ENCODE assay signal across 19 cellular contexts in genomic region chr10:121285797-121286196, GRCh38.
DNase-seq lines count a peak whose midpoint lies in the region; ATAC-seq, FAIRE-seq and TF ChIP-seq lines count a peak whose summit lies in the region.
"Had no signal": no experiment of that assay in that cellular context is flagged by ENCODE, and none has a peak within 500 bp of the region (broad histone marks: within the 10 kb centered on the region; RNA-seq: fewer than 3 reads in every experiment).

No MANE protein-coding gene starts in this region.

- H3K56ac ChIP-seq in H1 (replicated peaks; ENCODE audit: insufficient read length, low read depth, low read length): no peak overlapping the region

- H3K27me3 Mint-ChIP-seq in GM23338 (ENCODE audit: insufficient read depth, low read depth, poor library complexity): no peaks in the 10 kb centered on the region

- no peak for TF ChIP-seq CTCF in BE2C (IDR thresholded peaks at IDR 0.05; ENCODE audit: low read depth, low read length)
- TF ChIP-seq CTCF in H1 (IDR thresholded peaks at IDR 0.05; ENCODE audit: control extremely low read depth in 1 of 3, insufficient read depth in 1 of 3, low read depth in 1 of 3, low read length in 3 of 3): no peak
- TF ChIP-seq CTCF in parathyroid adenoma (IDR thresholded peaks at IDR 0.05): no peak
- TF ChIP-seq CTCF in GM23338 (conservative IDR thresholded peaks at IDR 0.05; ENCODE audit: low read depth in 2 of 2): no peak

- H4K20me1 ChIP-seq in H1 (replicated peaks in 1 of 2; ENCODE audit: control insufficient read depth in 1 of 2, insufficient read depth in 2 of 2, low read length in 2 of 2) (no peaks in the 10 kb centered on the region), GM23338 (replicated peaks; ENCODE audit: insufficient read depth) (no peaks in the 10 kb centered on the region)
- H4K20me1 ChIP-seq: BLaER1 treated with 17β-estradiol and CSF1 and Interleukin-3, amounts not matched to agents 10 nM and 100 nM had no signal

- H3F3A ChIP-seq in GM23338 (replicated peaks; ENCODE audit: low read depth): no peaks in the 10 kb centered on the region

- H2BK20ac ChIP-seq in H1 (ENCODE audit: low read length): peak overlapping the region; percentile 24; the same call in 1 of the 2 replicates

- H3K23ac ChIP-seq in H1 (ENCODE audit: insufficient read length): no peak overlapping the region

- TF ChIP-seq POLR2A in H1 (IDR thresholded peaks at IDR 0.05; ENCODE audit: control extremely low read depth in 1 of 2, low read depth in 2 of 2, low read length in 2 of 2): no peak

- FAIRE-seq in H1 (lab: Jason Lieb, UNC): no peak
- FAIRE-seq: G401.6, GM12891, GM19239, H54 had no signal

- H3K9ac ChIP-seq in H1 (replicated peaks in 1 of 4; ENCODE audit: extremely low read depth in 1 of 4, low read depth in 3 of 4, low read length in 3 of 4) (no peak overlapping the region), parathyroid adenoma (no peak overlapping the region)
- H3K9ac ChIP-seq: BLaER1 treated with 17β-estradiol and CSF1 and Interleukin-3, amounts not matched to agents 10 nM and 100 nM had no signal

- no peak overlapping the region for H4K5ac ChIP-seq in H1 (ENCODE audit: insufficient read length, low read depth, low read length)

- H3K4me1 ChIP-seq in BE2C (peaks cover 8% of the 10 kb centered on the region), H1 (replicated peaks in 1 of 4; ENCODE audit: control insufficient read depth in 3 of 4, insufficient read depth in 4 of 4, low read length in 3 of 4) (peaks cover 12 to 27% (median 21%) of the 10 kb centered on the region in 4 experiments; a peak in 6 of 7 replicates), parathyroid adenoma (peaks cover 18% of the 10 kb centered on the region), GM23338 (ENCODE audit: insufficient read depth) (peaks cover 35% of the 10 kb centered on the region)

- no peaks in the 10 kb centered on the region for H3K36me3 Mint-ChIP-seq in GM23338 (ENCODE audit: low read depth)
- H3K36me3 Mint-ChIP-seq: CD8-positive, alpha-beta T cell had no signal

- ATAC-seq in SK-N-SH treated with all-trans-retinoic acid at 6 μM for 48 hours (no peak), HG03095 (IDR thresholded peaks at IDR 0.05; ENCODE audit: unreplicated experiment) (no peak), GM23338 (no peak)
- ATAC-seq: CD8-positive, alpha-beta T cell had no signal

- no peak overlapping the region for H3K27ac ChIP-seq in H1 (ENCODE audit: low read depth, low read length)
- no peak overlapping the region for H3K27ac ChIP-seq in parathyroid adenoma
- H3K27ac ChIP-seq in GM23338 (ENCODE audit: low read depth): no peak overlapping the region
- H3K27ac ChIP-seq: BLaER1 treated with 17β-estradiol and CSF1 and Interleukin-3, amounts not matched to agents 10 nM and 100 nM; HL-60 had no signal

- DNase-seq in BE2C: no peak
- no peak for DNase-seq in H1 (ENCODE audit: low read depth in 1 of 2, low spot score in 2 of 2)
- no peak for DNase-seq in NCI-H748 treated with DMSO at 0.1 percent for 48 hours (lab: John Stamatoyannopoulos, UW)
- DNase-seq in NCI-H345 (lab: John Stamatoyannopoulos, UW): no peak
- no peak for DNase-seq in GM23338 (ENCODE audit: low spot score)
- DNase-seq: 8988T; Calu3; CD8-positive, alpha-beta T cell; HCEC 1CT; IMR-90 had no signal

- H3K36me3 ChIP-seq in BE2C (no peaks in the 10 kb centered on the region), H1 (ENCODE audit: control insufficient read depth in 2 of 4, insufficient read depth in 4 of 4, low read length in 3 of 4) (no peaks in the 10 kb centered on the region), parathyroid adenoma (ENCODE audit: control insufficient read depth, insufficient read depth, low read length) (no peaks in the 10 kb centered on the region), GM23338 (ENCODE audit: insufficient read depth) (no peaks in the 10 kb centered on the region)
- H3K36me3 ChIP-seq: BLaER1 treated with 17β-estradiol and CSF1 and Interleukin-3, amounts not matched to agents 10 nM and 100 nM had no signal

- H3K9me2 ChIP-seq in GM23338 (ENCODE audit: insufficient read depth): peaks cover 16% of the 10 kb centered on the region

- H3K27me3 ChIP-seq in BE2C: no peaks in the 10 kb centered on the region
- H3K27me3 ChIP-seq in H1 (replicated peaks in 1 of 4; ENCODE audit: control insufficient read depth in 3 of 4, extremely low read depth in 1 of 4, insufficient read depth in 3 of 4, low read length in 3 of 4): no peaks in the 10 kb centered on the region; a peak in 1 of 7 replicates
- H3K27me3 ChIP-seq in parathyroid adenoma (ENCODE audit: control insufficient read depth, insufficient read depth, low read length): no peaks in the 10 kb centered on the region
- H3K27me3 ChIP-seq in GM23338 (ENCODE audit: insufficient read depth): no peaks in the 10 kb centered on the region
- H3K27me3 ChIP-seq: BLaER1 treated with 17β-estradiol and CSF1 and Interleukin-3, amounts not matched to agents 10 nM and 100 nM had no signal

- no peak overlapping the region for H4K91ac ChIP-seq in H1 (replicated peaks; ENCODE audit: insufficient read length, low read length)

- peak overlapping the region; percentile 70 for H3K4ac ChIP-seq in H1 (replicated peaks; ENCODE audit: insufficient read length, low read depth, low read length)

- no peak overlapping the region for H2AFZ ChIP-seq in H1 (ENCODE audit: low read length)
- no peak overlapping the region for H2AFZ ChIP-seq in parathyroid adenoma
- H2AFZ ChIP-seq in GM23338: no peak overlapping the region

- CTCF ChIA-PET in H1 (lab: Charles Lee; ENCODE audit: partially characterized antibody): interaction anchor here (0.6 kb wide), 1 partner anchor 217 kb away, joined by 4 read pairs; no protein-coding TSS in a partner anchor

- no peak overlapping the region; the same call in 1 of the 2 replicates for H2BK12ac ChIP-seq in H1 (ENCODE audit: low read depth, low read length)

- POLR2A ChIA-PET in H1 (lab: Charles Lee; ENCODE audit: partially characterized antibody): no interaction called here

- no peak overlapping the region for H4K8ac ChIP-seq in H1 (ENCODE audit: extremely low read depth, insufficient read depth, low read length)

- no peak overlapping the region for H2BK5ac ChIP-seq in H1 (ENCODE audit: low read depth, low read length)

- no peak overlapping the region; the same call in 1 of the 2 replicates for H3K18ac ChIP-seq in H1 (ENCODE audit: extremely low read depth, low read length)

- H3K9me3 Mint-ChIP-seq in GM23338: peaks cover 3% of the 10 kb centered on the region; the same call in 1 of the 3 replicates
- H3K9me3 Mint-ChIP-seq: CD8-positive, alpha-beta T cell had no signal

- no peak overlapping the region for H3K4me3 Mint-ChIP-seq in GM23338
- H3K4me3 Mint-ChIP-seq: CD8-positive, alpha-beta T cell had no signal

- H3K4me3 ChIP-seq in BE2C (ENCODE audit: low read depth, low read length): peak overlapping the region; percentile 37; the same call in 1 of the 2 replicates
- no peak overlapping the region for H3K4me3 ChIP-seq in H1 (ENCODE audit: extremely low read depth in 1 of 4, insufficient read depth in 2 of 4, low read depth in 3 of 4, low read length in 4 of 4)
- H3K4me3 ChIP-seq in parathyroid adenoma (ENCODE audit: low read depth, low read length): peak overlapping the region; percentile 25
- H3K4me3 ChIP-seq in GM23338: no peak overlapping the region
- H3K4me3 ChIP-seq: BLaER1 treated with 17β-estradiol and CSF1 and Interleukin-3, amounts not matched to agents 10 nM and 100 nM had no signal

- no peaks in the 10 kb centered on the region for H3K23me2 ChIP-seq in H1 (ENCODE audit: low read depth, low read length)

- no peak overlapping the region for H3K4me2 ChIP-seq in H1 (ENCODE audit: insufficient read depth in 1 of 2, low read depth in 2 of 2, low read length in 2 of 2)
- H3K4me2 ChIP-seq in parathyroid adenoma (ENCODE audit: low read length): peak overlapping the region; percentile 60
- H3K4me2 ChIP-seq in GM23338: no peak overlapping the region

- H2AK5ac ChIP-seq in H1 (ENCODE audit: low read depth, low read length): no peak overlapping the region

- no peak for TF ChIP-seq RAD21 in H1 (IDR thresholded peaks at IDR 0.05 in 1 of 2, conservative IDR thresholded peaks at IDR 0.05 in 1 of 2; ENCODE audit: low read depth in 2 of 2, low read length in 2 of 2)

- H3K27ac Mint-ChIP-seq in GM23338: no peak overlapping the region
- H3K27ac Mint-ChIP-seq: CD8-positive, alpha-beta T cell had no signal

- no peaks in the 10 kb centered on the region for H3K79me1 ChIP-seq in H1 (ENCODE audit: low read depth, low read length)

- no peak overlapping the region for H2BK15ac ChIP-seq in H1 (ENCODE audit: low read length)

- no peak overlapping the region for H3K14ac ChIP-seq in H1 (ENCODE audit: insufficient read length)

- no peaks in the 10 kb centered on the region for H3K79me2 ChIP-seq in H1 (ENCODE audit: control insufficient read depth in 1 of 2, insufficient read depth in 2 of 2, low read length in 2 of 2)
- H3K79me2 ChIP-seq in parathyroid adenoma: no peaks in the 10 kb centered on the region
- H3K79me2 ChIP-seq in GM23338 (replicated peaks; ENCODE audit: insufficient read depth): no peaks in the 10 kb centered on the region

- no peak overlapping the region for H2BK120ac ChIP-seq in H1 (replicated peaks; ENCODE audit: low read depth, low read length)

- peaks cover 52% of the 10 kb centered on the region for H3K4me1 Mint-ChIP-seq in GM23338

- 92% methylated on average over 4 of the region's 4 CpGs; no CpG with 5 or more reads in 1 of the 2 experiments for WGBS in H1 (ENCODE audit: extremely low coverage in 1 of 2, insufficient coverage in 1 of 2, insufficient read length in 1 of 2, insufficient replicate concordance in 2 of 2, low coverage in 1 of 2, low lambda C conversion rate in 2 of 2, missing lambda C conversion rate in 1 of 2), 2 experiments

- H3K9me3 ChIP-seq in BE2C (no peaks in the 10 kb centered on the region), H1 (ENCODE audit: insufficient read depth in 2 of 2, low read depth in 1 of 2, low read length in 1 of 2) (no peaks in the 10 kb centered on the region), parathyroid adenoma (ENCODE audit: control insufficient read depth, low read length) (no peaks in the 10 kb centered on the region)
- H3K9me3 ChIP-seq: BLaER1 treated with 17β-estradiol and CSF1 and Interleukin-3, amounts not matched to agents 10 nM and 100 nM had no signal

- TF ChIP-seq EP300 in H1 (IDR thresholded peaks at IDR 0.05; ENCODE audit: borderline replicate concordance in 1 of 2, low read depth in 2 of 2, low read length in 2 of 2): no peak

TF ChIP-seq in SK-N-SH treated with all-trans-retinoic acid at 6 μM for 48 hours, 23 proteins besides CTCF, POLR2A, EP300 and RAD21:
- TF ChIP-seq ZNF8 (CRISPR knock-in tag; IDR thresholded peaks at IDR 0.05) (no peak), ISL1 (CRISPR knock-in tag; IDR thresholded peaks at IDR 0.05) (peak; percentile 30)

TF ChIP-seq in GM23338, 12 proteins besides CTCF, POLR2A, EP300 and RAD21 (continues in another document):
- no peak for TF ChIP-seq ZNF114 (CRISPR knock-in tag; IDR thresholded peaks at IDR 0.05)

Comparison
In these comparisons a context has a peak if more than half of its experiments do, and no peak if none do; other contexts are left out.
1. H3K4me3 ChIP-seq: peak in BE2C (single experiment) and parathyroid adenoma (single experiment); none in H1 (0 of 4) and GM23338 (single experiment).